ENCODE assay signal across 1 cellular context in genomic region chr10:96830511-96831199, GRCh38.
A peak's percentile ranks its signal among the peaks of the same experiment; 100 is the strongest.
TF ChIP-seq lines count a peak whose summit lies in the region.

No MANE protein-coding gene starts in this region.

TF ChIP-seq in K562, 482 proteins besides CTCF, POLR2A, EP300 and RAD21 (continued from another document):
- TF ChIP-seq NR0B1 (IDR thresholded peaks at IDR 0.05; ENCODE audit: partially characterized antibody) (no peak), SMC3 (conservative IDR thresholded peaks at IDR 0.05; ENCODE audit: insufficient read depth, low read depth, low read length) (0 out of 2 replicates have a peak, but pooled peaks have one; percentile 44), RBM22 (IDR thresholded peaks at IDR 0.05; ENCODE audit: low read depth, low read length, poor library complexity, severe bottlenecking) (no peak), TARDBP (IDR thresholded peaks at IDR 0.05) (no peak), MED1 (CRISPR knock-in tag; IDR thresholded peaks at IDR 0.05; ENCODE audit: borderline replicate concordance) (no peak), EGR1 (conservative IDR thresholded peaks at IDR 0.05) (no peak), SNIP1 (IDR thresholded peaks at IDR 0.05; ENCODE audit: low read depth) (no peak), YY1 (IDR thresholded peaks at IDR 0.05; ENCODE audit: borderline replicate concordance in 1 of 3, control insufficient read depth in 1 of 3, extremely low read depth in 1 of 3, insufficient read depth in 3 of 3, insufficient read length in 1 of 3, insufficient replicate concordance in 2 of 3, low read depth in 1 of 3, low read length in 2 of 3) (peak in 1 of 3 experiments; percentile 52), SMARCC2 (IDR thresholded peaks at IDR 0.05; ENCODE audit: low read depth) (no peak), SRSF3 (IDR thresholded peaks at IDR 0.05; ENCODE audit: insufficient read depth, low read length) (no peak), TRIM28 (IDR thresholded peaks at IDR 0.05) (no peak), TBP (optimal IDR thresholded peaks at IDR 0.05; ENCODE audit: low read depth, low read length) (no peak), ERF (CRISPR knock-in tag; IDR thresholded peaks at IDR 0.05) (no peak), GATAD2B (IDR thresholded peaks at IDR 0.05; ENCODE audit: borderline replicate concordance) (no peak), HNRNPUL1 (IDR thresholded peaks at IDR 0.05; ENCODE audit: low read length) (no peak), ILK (tag; IDR thresholded peaks at IDR 0.05; ENCODE audit: borderline replicate concordance, low read depth) (no peak), FOXM1 (IDR thresholded peaks at IDR 0.05; ENCODE audit: low read depth) (peak; percentile 28; the same call in 1 of the 2 replicates), FOXM1 (CRISPR knock-in tag; IDR thresholded peaks at IDR 0.05; ENCODE audit: low read depth) (no peak), ZNF639 (CRISPR knock-in tag; conservative IDR thresholded peaks at IDR 0.05 in 1 of 2, IDR thresholded peaks at IDR 0.05 in 1 of 2) (no peak), FOXK2 (conservative IDR thresholded peaks at IDR 0.05 in 1 of 2, IDR thresholded peaks at IDR 0.05 in 1 of 2; ENCODE audit: low read depth in 2 of 2) (no peak), POLR3A (IDR thresholded peaks at IDR 0.05; ENCODE audit: borderline replicate concordance, extremely low read depth, insufficient read depth, insufficient read length) (no peak), ZNF217 (CRISPR knock-in tag; IDR thresholded peaks at IDR 0.05) (no peak), PCBP2 (IDR thresholded peaks at IDR 0.05; ENCODE audit: low read depth, low read length, poor library complexity, severe bottlenecking) (no peak), CBX8 (IDR thresholded peaks at IDR 0.05; ENCODE audit: borderline replicate concordance, extremely low read depth, low read depth, low read length, poor library complexity, severe bottlenecking) (no peak), FIP1L1 (IDR thresholded peaks at IDR 0.05; ENCODE audit: low read depth, low read length, poor library complexity, severe bottlenecking) (no peak), SRF (CRISPR knock-in tag; IDR thresholded peaks at IDR 0.05) (no peak), MCM7 (IDR thresholded peaks at IDR 0.05) (no peak), ZNF584 (CRISPR knock-in tag; IDR thresholded peaks at IDR 0.05; ENCODE audit: low read depth) (no peak), CXXC5 (CRISPR knock-in tag; IDR thresholded peaks at IDR 0.05) (peak; percentile 32; the same call in 1 of the 2 replicates), NR2F6 (CRISPR knock-in tag; IDR thresholded peaks at IDR 0.05) (no peak), ZNF592 (IDR thresholded peaks at IDR 0.05) (no peak; the same call in 1 of the 2 replicates), KDM4B (IDR thresholded peaks at IDR 0.05; ENCODE audit: borderline replicate concordance in 2 of 2, low read depth in 1 of 2) (no peak), CTBP1 (IDR thresholded peaks at IDR 0.05; ENCODE audit: borderline replicate concordance) (no peak), ZFX (CRISPR knock-in tag; IDR thresholded peaks at IDR 0.05) (peak; percentile 67), ZNF224 (CRISPR knock-in tag; IDR thresholded peaks at IDR 0.05) (no peak), CC2D1A (IDR thresholded peaks at IDR 0.05) (no peak), CTCFL (IDR thresholded peaks at IDR 0.05; ENCODE audit: borderline replicate concordance, insufficient read depth, low read depth, low read length, poor library complexity, severe bottlenecking) (no peak), ELF2 (CRISPR knock-in tag; IDR thresholded peaks at IDR 0.05) (no peak)
- TF ChIP-seq, protein P1, sequence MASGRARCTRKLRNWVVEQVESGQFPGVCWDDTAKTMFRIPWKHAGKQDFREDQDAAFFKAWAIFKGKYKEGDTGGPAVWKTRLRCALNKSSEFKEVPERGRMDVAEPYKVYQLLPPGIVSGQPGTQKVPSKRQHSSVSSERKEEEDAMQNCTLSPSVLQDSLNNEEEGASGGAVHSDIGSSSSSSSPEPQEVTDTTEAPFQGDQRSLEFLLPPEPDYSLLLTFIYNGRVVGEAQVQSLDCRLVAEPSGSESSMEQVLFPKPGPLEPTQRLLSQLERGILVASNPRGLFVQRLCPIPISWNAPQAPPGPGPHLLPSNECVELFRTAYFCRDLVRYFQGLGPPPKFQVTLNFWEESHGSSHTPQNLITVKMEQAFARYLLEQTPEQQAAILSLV (tag; IDR thresholded peaks at IDR 0.05): no peak
- TF ChIP-seq, protein P2, sequence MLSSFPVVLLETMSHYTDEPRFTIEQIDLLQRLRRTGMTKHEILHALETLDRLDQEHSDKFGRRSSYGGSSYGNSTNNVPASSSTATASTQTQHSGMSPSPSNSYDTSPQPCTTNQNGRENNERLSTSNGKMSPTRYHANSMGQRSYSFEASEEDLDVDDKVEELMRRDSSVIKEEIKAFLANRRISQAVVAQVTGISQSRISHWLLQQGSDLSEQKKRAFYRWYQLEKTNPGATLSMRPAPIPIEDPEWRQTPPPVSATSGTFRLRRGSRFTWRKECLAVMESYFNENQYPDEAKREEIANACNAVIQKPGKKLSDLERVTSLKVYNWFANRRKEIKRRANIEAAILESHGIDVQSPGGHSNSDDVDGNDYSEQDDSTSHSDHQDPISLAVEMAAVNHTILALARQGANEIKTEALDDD (IDR thresholded peaks at IDR 0.05): no peak
- TF ChIP-seq, protein P3, sequence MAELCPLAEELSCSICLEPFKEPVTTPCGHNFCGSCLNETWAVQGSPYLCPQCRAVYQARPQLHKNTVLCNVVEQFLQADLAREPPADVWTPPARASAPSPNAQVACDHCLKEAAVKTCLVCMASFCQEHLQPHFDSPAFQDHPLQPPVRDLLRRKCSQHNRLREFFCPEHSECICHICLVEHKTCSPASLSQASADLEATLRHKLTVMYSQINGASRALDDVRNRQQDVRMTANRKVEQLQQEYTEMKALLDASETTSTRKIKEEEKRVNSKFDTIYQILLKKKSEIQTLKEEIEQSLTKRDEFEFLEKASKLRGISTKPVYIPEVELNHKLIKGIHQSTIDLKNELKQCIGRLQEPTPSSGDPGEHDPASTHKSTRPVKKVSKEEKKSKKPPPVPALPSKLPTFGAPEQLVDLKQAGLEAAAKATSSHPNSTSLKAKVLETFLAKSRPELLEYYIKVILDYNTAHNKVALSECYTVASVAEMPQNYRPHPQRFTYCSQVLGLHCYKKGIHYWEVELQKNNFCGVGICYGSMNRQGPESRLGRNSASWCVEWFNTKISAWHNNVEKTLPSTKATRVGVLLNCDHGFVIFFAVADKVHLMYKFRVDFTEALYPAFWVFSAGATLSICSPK (IDR thresholded peaks at IDR 0.05; ENCODE audit: borderline replicate concordance): no peak
- TF ChIP-seq, protein P4, sequence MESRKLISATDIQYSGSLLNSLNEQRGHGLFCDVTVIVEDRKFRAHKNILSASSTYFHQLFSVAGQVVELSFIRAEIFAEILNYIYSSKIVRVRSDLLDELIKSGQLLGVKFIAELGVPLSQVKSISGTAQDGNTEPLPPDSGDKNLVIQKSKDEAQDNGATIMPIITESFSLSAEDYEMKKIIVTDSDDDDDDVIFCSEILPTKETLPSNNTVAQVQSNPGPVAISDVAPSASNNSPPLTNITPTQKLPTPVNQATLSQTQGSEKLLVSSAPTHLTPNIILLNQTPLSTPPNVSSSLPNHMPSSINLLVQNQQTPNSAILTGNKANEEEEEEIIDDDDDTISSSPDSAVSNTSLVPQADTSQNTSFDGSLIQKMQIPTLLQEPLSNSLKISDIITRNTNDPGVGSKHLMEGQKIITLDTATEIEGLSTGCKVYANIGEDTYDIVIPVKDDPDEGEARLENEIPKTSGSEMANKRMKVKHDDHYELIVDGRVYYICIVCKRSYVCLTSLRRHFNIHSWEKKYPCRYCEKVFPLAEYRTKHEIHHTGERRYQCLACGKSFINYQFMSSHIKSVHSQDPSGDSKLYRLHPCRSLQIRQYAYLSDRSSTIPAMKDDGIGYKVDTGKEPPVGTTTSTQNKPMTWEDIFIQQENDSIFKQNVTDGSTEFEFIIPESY (CRISPR knock-in tag; IDR thresholded peaks at IDR 0.05): peak; percentile 53
- TF ChIP-seq, protein P5, sequence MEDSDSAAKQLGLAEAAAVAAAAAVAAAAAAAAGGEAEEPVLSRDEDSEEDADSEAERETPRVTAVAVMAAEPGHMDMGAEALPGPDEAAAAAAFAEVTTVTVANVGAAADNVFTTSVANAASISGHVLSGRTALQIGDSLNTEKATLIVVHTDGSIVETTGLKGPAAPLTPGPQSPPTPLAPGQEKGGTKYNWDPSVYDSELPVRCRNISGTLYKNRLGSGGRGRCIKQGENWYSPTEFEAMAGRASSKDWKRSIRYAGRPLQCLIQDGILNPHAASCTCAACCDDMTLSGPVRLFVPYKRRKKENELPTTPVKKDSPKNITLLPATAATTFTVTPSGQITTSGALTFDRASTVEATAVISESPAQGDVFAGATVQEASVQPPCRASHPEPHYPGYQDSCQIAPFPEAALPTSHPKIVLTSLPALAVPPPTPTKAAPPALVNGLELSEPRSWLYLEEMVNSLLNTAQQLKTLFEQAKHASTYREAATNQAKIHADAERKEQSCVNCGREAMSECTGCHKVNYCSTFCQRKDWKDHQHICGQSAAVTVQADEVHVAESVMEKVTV (CRISPR knock-in tag; IDR thresholded peaks at IDR 0.05): 0 out of 2 replicates have a peak, but pooled peaks have one; percentile 26
